ENCODE assay signal across 17 cellular contexts in the genomic region with DNA sequence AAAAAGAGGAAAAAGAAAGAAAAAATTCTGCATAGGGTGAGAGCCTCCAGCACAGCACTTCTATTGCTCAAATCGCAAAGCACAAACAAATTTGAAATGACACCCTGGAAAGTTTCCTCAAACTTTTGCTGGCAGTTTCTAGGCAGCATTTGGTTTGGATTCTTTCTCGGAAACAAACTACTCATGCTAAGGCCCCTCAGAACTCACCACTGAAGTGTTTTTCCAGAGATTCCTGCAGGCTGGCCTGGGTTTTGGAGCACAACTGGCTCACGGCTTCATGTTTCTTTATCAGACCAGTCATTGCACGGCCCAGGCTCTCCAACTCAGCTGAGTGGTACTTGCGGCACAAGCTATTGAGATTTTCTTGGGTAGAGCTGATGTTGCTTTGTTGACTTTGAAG.
DNase-seq lines count a peak whose midpoint lies in the region; TF ChIP-seq lines count a peak whose summit lies in the region.
"Had no signal": no experiment of that assay in that cellular context is flagged by ENCODE, and none has a peak within 500 bp of the region (broad histone marks: within the 10 kb centered on the region; RNA-seq: fewer than 3 reads in every experiment).

No MANE protein-coding gene starts in this region.

- no peak for TF ChIP-seq POLR2A in transverse colon (IDR thresholded peaks at IDR 0.05)
- TF ChIP-seq POLR2A in tibial nerve (IDR thresholded peaks at IDR 0.05), result no peak

- H3K9me3 ChIP-seq in GM23248 (ENCODE audit: low read depth) (no peaks in the 10 kb centered on the region), transverse colon (no peaks in the 10 kb centered on the region), tibial nerve (no peaks in the 10 kb centered on the region)
- H3K9me3 ChIP-seq: BE2C, breast epithelium had no signal

- H3K9me3 Mint-ChIP-seq in osteocyte (ENCODE audit: unreplicated experiment), result no peaks in the 10 kb centered on the region
- H3K9me3 Mint-ChIP-seq: activated T-helper 2 cell treated with anti-CD3 and anti-CD28 coated beads, Interferon-gamma antibody, Interleukin-2, Interleukin-4, amounts not matched to agents 10 μg/mL and 5 μg/mL and 100 μg/mL, durations not matched to agents 14 hours and 24 hours and 36 hours; stimulated activated naive CD8-positive, alpha-beta T cell treated with anti-CD3 and anti-CD28 coated beads, Interleukin-15, Interleukin-2, amounts not matched to agents 100 ng/mL and 50 ng/mL, for 24 hours had no signal

- H3K27ac ChIP-seq in GM23248 (peak overlapping the region; percentile 29; the same call in 1 of the 2 replicates), transverse colon (peak overlapping the region; percentile 32 to 65 (median 54)), brain microvascular endothelial cell (no peak overlapping the region), tibial nerve (peak overlapping the region in 1 of 4 donors; percentile 6)
- H3K27ac ChIP-seq: dorsolateral prefrontal cortex had no signal

- peaks cover 10% of the 10 kb centered on the region; the same call in 1 of the 2 replicates for H3F3A ChIP-seq in GM23248 (ENCODE audit: insufficient read depth)

- H3K4me2 ChIP-seq in GM23248 (ENCODE audit: unreplicated experiment), result no peak overlapping the region

- no peak overlapping the region for H3K4me3 Mint-ChIP-seq in osteocyte (ENCODE audit: unreplicated experiment)
- H3K4me3 Mint-ChIP-seq: activated naive CD8-positive, alpha-beta T cell treated with anti-CD3 and anti-CD28 coated beads, Interleukin-2, amount 10 ng/mL, durations not matched to agents 7 days and 5 days; stimulated activated naive CD8-positive, alpha-beta T cell treated with anti-CD3 and anti-CD28 coated beads, Interleukin-15, Interleukin-2, amounts not matched to agents 100 ng/mL and 50 ng/mL, for 24 hours had no signal

- intact Hi-C loops in transverse colon (cut with DNase I; ENCODE audit: low total_unique reads), result no loop called here

- H2AFZ ChIP-seq in GM23248, result peak overlapping the region; percentile 28; the same call in 1 of the 2 replicates

- peak; percentile 47 for DNase-seq in GM23248
- peak; percentile 80 for DNase-seq in fibroblast of the aortic adventitia (ENCODE audit: low read depth)
- DNase-seq in osteocyte (ENCODE audit: extremely low spot score, unreplicated experiment), result no peak
- no peak for DNase-seq in transverse colon
- DNase-seq in brain microvascular endothelial cell, result no peak
- no peak for DNase-seq in tibial nerve (ENCODE audit: low spot score in 2 of 2)
- no peak for DNase-seq in RKO (ENCODE audit: low spot score)
- DNase-seq: activated CD4-positive, alpha-beta T cell treated with anti-CD3 and anti-CD28 coated beads for 48 hours; activated naive CD8-positive, alpha-beta T cell treated with anti-CD3 and anti-CD28 coated beads, Interleukin-2, amount 10 ng/mL, durations not matched to agents 7 days and 5 days; BE2C; dorsolateral prefrontal cortex; left colon; NCI-H526; SHP77 had no signal

- H3K36me3 ChIP-seq in GM23248 (ENCODE audit: low read depth) (no peaks in the 10 kb centered on the region; the same call in 1 of the 2 replicates), transverse colon (no peaks in the 10 kb centered on the region), brain microvascular endothelial cell (replicated peaks) (no peaks in the 10 kb centered on the region), tibial nerve (no peaks in the 10 kb centered on the region)
- H3K36me3 ChIP-seq: BE2C, breast epithelium had no signal

- H3K27ac Mint-ChIP-seq in osteocyte (ENCODE audit: unreplicated experiment), result peak overlapping the region; percentile 69
- H3K27ac Mint-ChIP-seq: activated naive CD8-positive, alpha-beta T cell treated with anti-CD3 and anti-CD28 coated beads, Interleukin-2, amount 10 ng/mL, durations not matched to agents 7 days and 5 days; activated T-helper 2 cell treated with anti-CD3 and anti-CD28 coated beads, Interferon-gamma antibody, Interleukin-2, Interleukin-4, amounts not matched to agents 10 μg/mL and 5 μg/mL and 100 μg/mL, durations not matched to agents 14 hours and 24 hours and 36 hours; stimulated activated naive CD8-positive, alpha-beta T cell treated with anti-CD3 and anti-CD28 coated beads, Interleukin-15, Interleukin-2, amounts not matched to agents 100 ng/mL and 50 ng/mL, for 24 hours had no signal

- H3K27me3 ChIP-seq in GM23248 (replicated peaks; ENCODE audit: insufficient read depth) (no peaks in the 10 kb centered on the region), transverse colon (no peaks in the 10 kb centered on the region), brain microvascular endothelial cell (replicated peaks) (no peaks in the 10 kb centered on the region), tibial nerve (no peaks in the 10 kb centered on the region)
- H3K27me3 ChIP-seq: BE2C, breast epithelium, dorsolateral prefrontal cortex had no signal

- H3K36me3 Mint-ChIP-seq in osteocyte (ENCODE audit: unreplicated experiment), result no peaks in the 10 kb centered on the region
- H3K36me3 Mint-ChIP-seq: activated naive CD8-positive, alpha-beta T cell treated with anti-CD3 and anti-CD28 coated beads, Interleukin-2, amount 10 ng/mL, durations not matched to agents 7 days and 5 days had no signal

- peaks cover 47% of the 10 kb centered on the region for H3K4me1 Mint-ChIP-seq in osteocyte (ENCODE audit: unreplicated experiment)
- H3K4me1 Mint-ChIP-seq: activated naive CD8-positive, alpha-beta T cell treated with anti-CD3 and anti-CD28 coated beads, Interleukin-2, amount 10 ng/mL, durations not matched to agents 7 days and 5 days had no signal

- H3K79me2 ChIP-seq in GM23248 (ENCODE audit: insufficient read depth), result no peaks in the 10 kb centered on the region

- H3K4me1 ChIP-seq in GM23248 (ENCODE audit: insufficient read depth) (peaks cover 25% of the 10 kb centered on the region), transverse colon (peaks cover 0 to 3% (median 0%) of the 10 kb centered on the region in 4 donors), tibial nerve (no peaks in the 10 kb centered on the region)
- H3K4me1 ChIP-seq: BE2C, breast epithelium had no signal

- H4K20me1 ChIP-seq in GM23248 (ENCODE audit: insufficient read depth), result no peaks in the 10 kb centered on the region

- TF ChIP-seq CTCF in fibroblast of the aortic adventitia (IDR thresholded peaks at IDR 0.05; ENCODE audit: insufficient read depth, low read length), result no peak
- TF ChIP-seq CTCF in osteocyte (IDR thresholded peaks at IDR 0.05), result no peak
- no peak for TF ChIP-seq CTCF in transverse colon (IDR thresholded peaks at IDR 0.05)
- TF ChIP-seq CTCF in brain microvascular endothelial cell (IDR thresholded peaks at IDR 0.05; ENCODE audit: low read depth, low read length, missing control alignments), result no peak
- no peak for TF ChIP-seq CTCF in tibial nerve (IDR thresholded peaks at IDR 0.05)

- 41 to 48% methylated on average over 5 of the region's 5 CpGs for WGBS in GM23248 (ENCODE audit: low coverage in 1 of 2, low lambda C conversion rate in 2 of 2, missing lambda C conversion rate in 2 of 2), 2 experiments
- WGBS in transverse colon (ENCODE audit: low coverage in 1 of 2), 2 donors, result 78% methylated on average over 3 to 5 of the region's 5 CpGs
- WGBS in tibial nerve, 2 donors, result 75 to 79% methylated on average over 5 of the region's 5 CpGs

- H3K9me2 ChIP-seq in GM23248 (ENCODE audit: insufficient read depth), result no peaks in the 10 kb centered on the region

- in situ Hi-C loops in GM23248 (cut with MboI) (no loop called here), transverse colon (cut with MboI; ENCODE audit: low pct_ligation_motif_present in 1 of 4, low pct_unique_long_range_greater_than_20kb in 1 of 4, low sequenced_read_pairs in 3 of 4) (no loop called here), brain microvascular endothelial cell (cut with HindIII; ENCODE audit: low pct_ligation_motif_present, low sequenced_read_pairs) (no loop called here)

- TF ChIP-seq EP300 in transverse colon (IDR thresholded peaks at IDR 0.05; ENCODE audit: low read depth) (no peak), tibial nerve (IDR thresholded peaks at IDR 0.05) (no peak)

- H3K4me3 ChIP-seq in GM23248 (no peak overlapping the region), fibroblast of the aortic adventitia (ENCODE audit: low read depth, low read length) (no peak overlapping the region), transverse colon (no peak overlapping the region), brain microvascular endothelial cell (ENCODE audit: low read depth, low read length) (no peak overlapping the region), tibial nerve (no peak overlapping the region)
- H3K4me3 ChIP-seq: breast epithelium, dorsolateral prefrontal cortex had no signal

- H3K9ac ChIP-seq in GM23248, result no peak overlapping the region

- no peaks in the 10 kb centered on the region for H3K27me3 Mint-ChIP-seq in osteocyte (ENCODE audit: unreplicated experiment)

Comparison
In these comparisons a context has a peak if more than half of its experiments do, and no peak if none do; other contexts are left out.
1. DNase-seq: peak in GM23248 (single experiment) and fibroblast of the aortic adventitia (single experiment); none in osteocyte (single experiment), transverse colon (single experiment), brain microvascular endothelial cell (single experiment), tibial nerve (0 of 2) and RKO (single experiment).